In genomic region chr3:111979689-111980025, GRCh38 we compare ENCODE assay signal across 8 cellular contexts. TPM values are rescaled to one million over a fixed set of nuclear protein-coding genes. Genes with fewer than 3 reads are reported as not detected.
DNase-seq lines count a peak whose midpoint lies in the region.

No MANE protein-coding gene starts in this region.

- H3K36me3 ChIP-seq in ES-I3 (ENCODE audit: insufficient read depth, low read length) (no peaks in the 10 kb centered on the region; the same call in 1 of the 2 replicates), mucosa of stomach (ENCODE audit: control insufficient read depth, insufficient read depth, low read length) (no peaks in the 10 kb centered on the region)

- H3K4me3 ChIP-seq in mucosa of stomach (ENCODE audit: low read length): peak overlapping the region; percentile 87

- H3K9me3 ChIP-seq in ES-I3 (ENCODE audit: control insufficient read depth, insufficient read depth, low read length) (no peaks in the 10 kb centered on the region), mucosa of stomach (ENCODE audit: control insufficient read depth, low read length) (no peaks in the 10 kb centered on the region)

- DNase-seq in M059J (ENCODE audit: low read depth) (peak; percentile 36), cerebellar cortex (ENCODE audit: low spot score) (peak; percentile 48), DMS114 treated with DMSO at 0.1 percent for 48 hours (lab: John Stamatoyannopoulos, UW; ENCODE audit: unreplicated experiment) (no peak), superior temporal gyrus (ENCODE audit: extremely low spot score) (no peak), NAMALWA (ENCODE audit: low spot score) (no peak), activated gamma-delta T cell treated with Interleukin-2 at 50 U/mL for 16 hours (no peak)

- no peaks in the 10 kb centered on the region for H3K27me3 ChIP-seq in mucosa of stomach (ENCODE audit: control insufficient read depth, insufficient read depth, low read length)

- peak overlapping the region; percentile 88 for H3K9ac ChIP-seq in ES-I3 (ENCODE audit: low read depth, low read length)
- peak overlapping the region; percentile 90 for H3K9ac ChIP-seq in mucosa of stomach (ENCODE audit: low read length)

- no peaks in the 10 kb centered on the region; the same call in 1 of the 2 replicates for H3K4me1 ChIP-seq in ES-I3 (ENCODE audit: insufficient read depth, low read length)
- H3K4me1 ChIP-seq in mucosa of stomach (ENCODE audit: control insufficient read depth, insufficient read depth, low read length): peaks cover 5% of the 10 kb centered on the region

RNA-seq across cellular contexts. Expression of gene ABHD10, which starts 0.8 kb away (rescaled TPM):
- total RNA-seq in M059J (2014; rRNA removed; shearing (Covaris generic)): 43.9 and 71.9 TPM in 2 replicates

RNA-seq across cellular contexts. Expression of gene TAGLN3, which starts 19.1 kb away (rescaled TPM):
- 1.6 and 3.2 TPM in 2 replicates for total RNA-seq in M059J (2014; rRNA removed; shearing (Covaris generic))

RNA-seq across cellular contexts. Expression of gene TMPRSS7, which starts 54.9 kb away (rescaled TPM):
- not detected in 2 replicates for total RNA-seq in M059J (2014; rRNA removed; shearing (Covaris generic))

Comparison
In these comparisons a context has a peak if more than half of its experiments do, and no peak if none do; other contexts are left out.
1. DNase-seq: peak in M059J (single experiment) and cerebellar cortex (single experiment); none in DMS114 treated with DMSO at 0.1 percent for 48 hours (single experiment), superior temporal gyrus (single experiment), NAMALWA (single experiment) and activated gamma-delta T cell treated with Interleukin-2 at 50 U/mL for 16 hours (single experiment).